1 cellular context compared by ENCODE assay signal in genomic region chr7:45893996-45894664, GRCh38.
TF ChIP-seq lines count a peak whose summit lies in the region.

No MANE protein-coding gene starts in this region.

TF ChIP-seq in HepG2, 621 proteins besides CTCF, POLR2A, EP300 and RAD21 (continued from another document and continues in another):
- TF ChIP-seq ZBTB40 (IDR thresholded peaks at IDR 0.05) (no peak), ZBTB40 (CRISPR knock-in tag; IDR thresholded peaks at IDR 0.05) (0 out of 2 replicates have a peak, but pooled peaks have one; percentile 29), ZNF296 (CRISPR knock-in tag; conservative IDR thresholded peaks at IDR 0.05) (peak; percentile 94), ZFP37 (CRISPR knock-in tag; IDR thresholded peaks at IDR 0.05; ENCODE audit: borderline replicate concordance) (peak; percentile 20; the same call in 1 of the 2 replicates), FUBP1 (CRISPR knock-in tag; IDR thresholded peaks at IDR 0.05; ENCODE audit: borderline replicate concordance) (0 out of 2 replicates have a peak, but pooled peaks have one; percentile 44), NFE2L2 (IDR thresholded peaks at IDR 0.05; ENCODE audit: low read length) (no peak), JUNB (CRISPR knock-in tag; IDR thresholded peaks at IDR 0.05; ENCODE audit: borderline replicate concordance) (peak; percentile 68; the same call in 1 of the 2 replicates), ZNF569 (CRISPR knock-in tag; IDR thresholded peaks at IDR 0.05; ENCODE audit: borderline replicate concordance) (no peak), ZNF235 (CRISPR knock-in tag; IDR thresholded peaks at IDR 0.05; ENCODE audit: borderline replicate concordance) (no peak), SNAPC5 (CRISPR knock-in tag; IDR thresholded peaks at IDR 0.05; ENCODE audit: borderline replicate concordance) (no peak; the same call in 1 of the 2 replicates), E2F2 (CRISPR knock-in tag; IDR thresholded peaks at IDR 0.05; ENCODE audit: borderline replicate concordance) (peak; percentile 0; the same call in 1 of the 2 replicates), ZNF740 (CRISPR knock-in tag; IDR thresholded peaks at IDR 0.05) (no peak), EHMT2 (IDR thresholded peaks at IDR 0.05; ENCODE audit: borderline replicate concordance, low read depth, low read length) (no peak), USF2 (IDR thresholded peaks at IDR 0.05; ENCODE audit: low read depth, low read length) (no peak), USF2 (CRISPR knock-in tag; IDR thresholded peaks at IDR 0.05; ENCODE audit: borderline replicate concordance) (no peak), SAFB2 (CRISPR knock-in tag; IDR thresholded peaks at IDR 0.05; ENCODE audit: borderline replicate concordance, low read depth) (peak; percentile 2; the same call in 1 of the 2 replicates), RELA (CRISPR knock-in tag; IDR thresholded peaks at IDR 0.05) (no peak), NONO (IDR thresholded peaks at IDR 0.05) (no peak), NONO (CRISPR knock-in tag; conservative IDR thresholded peaks at IDR 0.05) (peak; percentile 54), KLF16 (CRISPR knock-in tag; IDR thresholded peaks at IDR 0.05) (0 out of 4 replicates have a peak, but pooled peaks have one; percentile 14 to 54), ZNF615 (CRISPR knock-in tag; IDR thresholded peaks at IDR 0.05; ENCODE audit: borderline replicate concordance) (no peak), ZNF652 (CRISPR knock-in tag; IDR thresholded peaks at IDR 0.05; ENCODE audit: borderline replicate concordance, low read depth) (0 out of 2 replicates have a peak, but pooled peaks have one; percentile 7), SMAD9 (CRISPR knock-in tag; IDR thresholded peaks at IDR 0.05) (no peak), THAP8 (CRISPR knock-in tag; IDR thresholded peaks at IDR 0.05; ENCODE audit: borderline replicate concordance) (no peak), MBD4 (IDR thresholded peaks at IDR 0.05; ENCODE audit: borderline replicate concordance, low read length) (no peak), MBNL3 (CRISPR knock-in tag; conservative IDR thresholded peaks at IDR 0.05) (no peak), AHR (CRISPR knock-in tag; IDR thresholded peaks at IDR 0.05) (no peak), SKIL (CRISPR knock-in tag; IDR thresholded peaks at IDR 0.05; ENCODE audit: borderline replicate concordance) (no peak; the same call in none of the 2 replicates), KAT8 (CRISPR knock-in tag; IDR thresholded peaks at IDR 0.05) (no peak; the same call in 1 of the 2 replicates), THRA (CRISPR knock-in tag; IDR thresholded peaks at IDR 0.05; ENCODE audit: borderline replicate concordance) (no peak), JDP2 (CRISPR knock-in tag; IDR thresholded peaks at IDR 0.05; ENCODE audit: borderline replicate concordance) (no peak), ZNF784 (CRISPR knock-in tag; IDR thresholded peaks at IDR 0.05; ENCODE audit: borderline replicate concordance) (no peak), LBX2 (CRISPR knock-in tag; IDR thresholded peaks at IDR 0.05; ENCODE audit: borderline replicate concordance) (no peak)
